Comparison of ENCODE assay signal across 8 cellular contexts in the genomic region with DNA sequence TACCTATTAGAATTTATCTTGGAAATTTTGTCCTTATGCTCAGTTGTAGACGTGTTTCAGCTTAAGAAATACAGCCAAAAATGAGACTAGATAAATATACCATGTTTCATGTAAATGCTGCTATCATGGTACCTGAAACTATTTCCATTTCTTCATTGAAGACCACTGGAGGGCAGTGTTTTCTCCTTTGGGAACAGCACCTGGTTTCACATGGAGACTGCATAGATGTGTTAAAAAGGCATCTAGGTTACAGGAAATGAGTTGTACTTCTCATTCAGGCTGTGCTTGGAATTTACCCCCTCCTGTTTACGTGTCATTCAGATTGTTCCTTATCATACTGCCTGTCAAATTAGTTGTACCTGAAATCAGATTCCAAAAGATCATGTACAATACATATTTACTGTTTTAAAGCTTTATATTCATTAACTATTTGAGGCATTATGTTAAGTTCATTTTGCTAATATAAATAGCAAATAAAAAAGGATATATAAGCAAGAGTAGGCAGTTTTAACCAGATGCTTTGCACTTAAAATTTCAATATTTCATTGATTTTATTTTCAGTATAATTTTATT.
DNase-seq lines count a peak whose midpoint lies in the region; ATAC-seq and TF ChIP-seq lines count a peak whose summit lies in the region.

No MANE protein-coding gene starts in this region.

- peak; percentile 36 for TF ChIP-seq CTCF in GM12865 (IDR thresholded peaks at IDR 0.05; ENCODE audit: insufficient read depth, low read depth, low read length, missing control alignments)
- TF ChIP-seq CTCF in VCaP (conservative IDR thresholded peaks at IDR 0.05), result peak; percentile 85

- H3K27ac ChIP-seq in VCaP, result no peak overlapping the region

- ATAC-seq in HG02798 (IDR thresholded peaks at IDR 0.05; ENCODE audit: poor library complexity, unreplicated experiment) (peak; percentile 54), GM18520 (IDR thresholded peaks at IDR 0.05; ENCODE audit: unreplicated experiment) (no peak)

- H3K4me3 ChIP-seq in GM12865 (ENCODE audit: low read depth, low read length), result no peak overlapping the region

- DNase-seq in AG08395 (ENCODE audit: low spot score) (peak; percentile 48), GM12865 (ENCODE audit: low read depth) (peak; percentile 61), NCI-H2029 (lab: John Stamatoyannopoulos, UW) (peak; percentile 75), iris pigment epithelial cell (ENCODE audit: low read depth) (peak; percentile 53)
- DNase-seq in activated naive CD4-positive, alpha-beta T cell treated with anti-CD3 and anti-CD28 coated beads, Interleukin-2, amount 50 U/mL, for 16 hours, result no peak
